Comparison of ENCODE assay signal across 8 cellular contexts in genomic region chr21:44869860-44870747, GRCh38. TPM values are rescaled to one million over a fixed set of nuclear protein-coding genes. Genes with fewer than 3 reads are reported as not detected.
DNase-seq lines count a peak whose midpoint lies in the region; ATAC-seq, FAIRE-seq and TF ChIP-seq lines count a peak whose summit lies in the region.

No MANE protein-coding gene starts in this region.

- H3K4me3 Mint-ChIP-seq in T-cell = peak overlapping the region; percentile 67 to 94 (median 86)

- H3K4me1 ChIP-seq in esophagus muscularis mucosa (peaks cover 73 to 88% (median 85%) of the 10 kb centered on the region in 4 donors), pancreas (peaks cover 17 to 30% (median 20%) of the 10 kb centered on the region in 3 donors)

- H3K27me3 ChIP-seq in esophagus muscularis mucosa = no peaks in the 10 kb centered on the region
- H3K27me3 ChIP-seq in pancreas = no peaks in the 10 kb centered on the region

- CTCF ChIA-PET in T-cell (lab: Charles Lee) = no interaction called here

- H3K4me1 Mint-ChIP-seq in T-cell = peaks cover 76 to 80% (median 80%) of the 10 kb centered on the region in 3 donors

- no peak for TF ChIP-seq POLR2A in esophagus muscularis mucosa (IDR thresholded peaks at IDR 0.05; ENCODE audit: low read depth)

- H3K27ac Mint-ChIP-seq in T-cell = peak overlapping the region; percentile 78 to 83

- TF ChIP-seq EP300 in esophagus muscularis mucosa (IDR thresholded peaks at IDR 0.05) = no peak

- H3K4me3 ChIP-seq in esophagus muscularis mucosa (peak overlapping the region; percentile 28 to 99 (median 90)), pancreas (no peak overlapping the region)

- intact Hi-C loops in esophagus muscularis mucosa (cut with DNase I) = loop anchor here (5.0 kb wide), 1 partner anchor 53 kb away; the partner anchor contains the start of gene SUMO3
- intact Hi-C loops in pancreas (cut with DNase I) = no loop called here

- H3K36me3 ChIP-seq in esophagus muscularis mucosa = peaks cover 0 to 6% (median 5%) of the 10 kb centered on the region in 4 donors
- H3K36me3 ChIP-seq in pancreas = no peaks in the 10 kb centered on the region

- DNase-seq in GM04503 (ENCODE audit: low read depth) (peak; percentile 80), T-cell (no peak), esophagus muscularis mucosa (ENCODE audit: extremely low spot score) (no peak), pancreas (peak in 3 of 6 donors; percentile 22 to 43 (median 24)), NCI-H146 (lab: John Stamatoyannopoulos, UW) (no peak)
- DNase-seq in stimulated activated CD4-positive, alpha-beta T cell treated with anti-CD3 and anti-CD28 coated beads, Interleukin-15, amount 100 ng/mL, for 24 hours = no peak
- DNase-seq in NK-92 treated with Interleukin-12 subunit alpha and Interleukin-12 subunit beta, amount 100 ng/mL, for 24 hours (lab: John Stamatoyannopoulos, UW) = no peak

- H3K9me3 Mint-ChIP-seq in T-cell = no peaks in the 10 kb centered on the region

- FAIRE-seq in pancreas (lab: Jason Lieb, UNC) = no peak

- peaks cover 11% of the 10 kb centered on the region for H3K36me3 Mint-ChIP-seq in T-cell

- no peaks in the 10 kb centered on the region for H3K27me3 Mint-ChIP-seq in T-cell

- ATAC-seq in T-cell (replicated peaks in 1 of 4) (no peak), pancreas (peak in 1 of 4 donors; percentile 10), GM19455 (IDR thresholded peaks at IDR 0.05; ENCODE audit: unreplicated experiment) (no peak)

- POLR2A ChIA-PET in T-cell (lab: Charles Lee) = no interaction called here

- no peaks in the 10 kb centered on the region for H3K9me3 ChIP-seq in esophagus muscularis mucosa
- no peaks in the 10 kb centered on the region for H3K9me3 ChIP-seq in pancreas

- TF ChIP-seq CTCF in esophagus muscularis mucosa (IDR thresholded peaks at IDR 0.05) (no peak), pancreas (IDR thresholded peaks at IDR 0.05) (no peak)

- peak overlapping the region; percentile 96 to 98 (median 97) for H3K27ac ChIP-seq in esophagus muscularis mucosa (replicated peaks in 1 of 4)
- peak overlapping the region in 3 of 4 donors; percentile 23 to 89 (median 73) for H3K27ac ChIP-seq in pancreas

- 32% methylated on average over 17 of the region's 17 CpGs for WGBS in esophagus muscularis mucosa
- WGBS in pancreas, 2 donors = 70 to 75% methylated on average over 17 of the region's 17 CpGs

RNA-seq across cellular contexts. Expression of gene PTTG1IP, which starts 3.4 kb away (rescaled TPM):
- 10 to 100 TPM; 73.4 to 91.1 (median 90.2) TPM for total RNA-seq in T-cell
- 100 to 1,000 TPM; 222 to 382 (median 302) TPM for total RNA-seq in esophagus muscularis mucosa
- 100 to 1,000 TPM in 1 of 6 donors, 10 to 100 TPM in 5; 47.3 to 118 (median 60.6) TPM for total RNA-seq in pancreas
- 10 to 100 TPM; 44.9 to 71.0 TPM for polyA plus RNA-seq in pancreas

RNA-seq across cellular contexts. Expression of gene ITGB2, which starts 50.6 kb away (rescaled TPM):
- 100 to 1,000 TPM; 249 to 498 (median 304) TPM for total RNA-seq in T-cell
- 100 to 1,000 TPM in 1 of 4 donors, 10 to 100 TPM in 3; 33.2 to 110 (median 44.0) TPM for total RNA-seq in esophagus muscularis mucosa
- 10 to 100 TPM in 3 of 6 donors, 1 to 10 TPM in 3; 1.1 to 88.0 (median 14.8) TPM for total RNA-seq in pancreas
- polyA plus RNA-seq in pancreas = 10 to 100 TPM in 1 of 2 donors, 1 to 10 TPM in 1; 5.1 to 15.1 TPM

RNA-seq across cellular contexts. Expression of gene SUMO3, which starts 52.2 kb away (rescaled TPM):
- total RNA-seq in T-cell (10 to 100 TPM; 49.1 to 77.1 (median 53.7) TPM), esophagus muscularis mucosa (10 to 100 TPM; 46.1 to 52.2 (median 48.6) TPM), pancreas (10 to 100 TPM; 17.3 to 29.1 (median 21.7) TPM)
- polyA plus RNA-seq in pancreas = 10 to 100 TPM; 14.0 to 29.1 TPM

Comparison
In these comparisons a context has a peak if more than half of its experiments do, and no peak if none do; other contexts are left out.
1. H3K4me3 ChIP-seq: peak in esophagus muscularis mucosa (4 of 4); none in pancreas (0 of 4).